Comparison of ENCODE assay signal across 8 cellular contexts in the genomic region with DNA sequence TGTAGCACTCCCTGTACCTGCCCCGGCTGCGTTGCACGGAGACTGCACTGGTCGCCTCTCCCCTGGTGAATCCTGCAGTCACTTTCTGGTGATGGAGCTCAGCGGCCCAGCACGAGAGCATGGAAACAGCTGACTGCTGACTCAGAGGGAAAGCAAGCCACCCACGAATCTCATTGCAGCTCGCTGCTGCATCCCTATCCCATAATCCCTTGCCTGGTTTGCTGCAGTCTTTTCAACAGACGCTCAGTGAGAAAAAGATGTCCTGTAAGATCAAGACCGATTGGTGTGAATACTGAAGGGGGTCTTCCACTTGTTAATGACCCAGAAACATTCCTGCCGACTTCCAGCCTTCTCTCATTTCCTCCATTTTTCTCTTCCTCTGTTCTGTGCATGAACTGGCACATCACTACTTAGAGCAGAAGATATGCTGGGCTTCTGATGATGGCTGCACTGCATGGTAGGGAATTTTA. TPM values are rescaled to one million over a fixed set of nuclear protein-coding genes. Genes with fewer than 3 reads are reported as not detected.
DNase-seq lines count a peak whose midpoint lies in the region; ATAC-seq, FAIRE-seq and TF ChIP-seq lines count a peak whose summit lies in the region.

No MANE protein-coding gene starts in this region.

- no peak for FAIRE-seq in HepG2 (lab: Jason Lieb, UNC)

- H2AFZ ChIP-seq in trophoblast cell (ENCODE audit: insufficient read depth, low read length, poor library complexity), result peak overlapping the region; percentile 67
- H2AFZ ChIP-seq in HepG2 (ENCODE audit: low read length), result no peak overlapping the region

- H2AK5ac ChIP-seq in trophoblast cell (ENCODE audit: low read length), result no peak overlapping the region

- in situ Hi-C loops in HepG2 (cut with HindIII; ENCODE audit: extremely low pct_ligation_motif_present, low pct_unique_long_range_greater_than_20kb), result no loop called here

- no peak overlapping the region for H2BK5ac ChIP-seq in trophoblast cell (ENCODE audit: low read depth, low read length, poor library complexity)

- H4K8ac ChIP-seq in trophoblast cell (ENCODE audit: low read depth, low read length), result peak overlapping the region; percentile 74

- H3K27me3 ChIP-seq in trophoblast cell (ENCODE audit: insufficient read depth, low read length) (no peaks in the 10 kb centered on the region), HepG2 (ENCODE audit: control insufficient read depth in 1 of 2, insufficient read depth in 2 of 2, low read length in 2 of 2) (no peaks in the 10 kb centered on the region)

- no peak overlapping the region for H3K18ac ChIP-seq in trophoblast cell (ENCODE audit: low read length)

- no peaks in the 10 kb centered on the region for H4K20me1 ChIP-seq in HepG2 (ENCODE audit: insufficient read depth, low read length)

- no TSS peak for BruUV-seq in HepG2 (replicated peaks; lab: Mats Ljungman, UMichigan)

- H2BK12ac ChIP-seq in trophoblast cell (ENCODE audit: low read length), result no peak overlapping the region

- H3K23ac ChIP-seq in trophoblast cell (ENCODE audit: low read length), result no peak overlapping the region

- H3K9ac ChIP-seq in trophoblast cell (ENCODE audit: low read length), result no peak overlapping the region
- H3K9ac ChIP-seq in HepG2 (ENCODE audit: insufficient read depth, low read depth, low read length), result no peak overlapping the region

- no peaks in the 10 kb centered on the region for H3K79me2 ChIP-seq in trophoblast cell (ENCODE audit: control insufficient read depth, insufficient read depth, low read length, poor library complexity)
- H3K79me2 ChIP-seq in HepG2 (ENCODE audit: insufficient read depth, low read length), result no peaks in the 10 kb centered on the region

- no peak overlapping the region for H3K4ac ChIP-seq in trophoblast cell (ENCODE audit: low read depth, low read length)

- TF ChIP-seq RAD21 in HepG2 (CRISPR knock-in tag; IDR thresholded peaks at IDR 0.05), result no peak

- H3K36me3 ChIP-seq in trophoblast cell (ENCODE audit: control insufficient read depth in 1 of 2, insufficient read depth in 2 of 2, low read length in 2 of 2), result no peaks in the 10 kb centered on the region
- H3K36me3 ChIP-seq in HepG2 (replicated peaks in 1 of 2; ENCODE audit: control insufficient read depth in 1 of 2, insufficient read depth in 2 of 2, low read length in 2 of 2), result no peaks in the 10 kb centered on the region

- intact Hi-C loops in HepG2 (cut with micrococcal nuclease; ENCODE audit: unreplicated experiment), result no loop called here

- H3K4me1 ChIP-seq in trophoblast cell (ENCODE audit: control insufficient read depth in 1 of 2, insufficient read depth in 2 of 2, low read length in 2 of 2), result peaks cover 3 to 7% of the 10 kb centered on the region in 2 experiments
- no peaks in the 10 kb centered on the region for H3K4me1 ChIP-seq in HepG2 (ENCODE audit: insufficient read depth, low read length)

- TF ChIP-seq POLR2A in GM18505 (IDR thresholded peaks at IDR 0.05; ENCODE audit: borderline replicate concordance, extremely low read depth, insufficient read depth, insufficient read length), result no peak
- TF ChIP-seq POLR2A in HepG2 (IDR thresholded peaks at IDR 0.05; ENCODE audit: insufficient read depth in 1 of 2, low read depth in 2 of 2, low read length in 2 of 2), result no peak

- no peak overlapping the region for H2BK120ac ChIP-seq in trophoblast cell (ENCODE audit: insufficient read depth, low read length, poor library complexity)

- POLR2A ChIA-PET in HepG2 (lab: Yijun Ruan, JAX), result no interaction called here

- H3K4me2 ChIP-seq in trophoblast cell (ENCODE audit: low read length) (peak overlapping the region; percentile 37), HepG2 (ENCODE audit: low read depth, low read length) (no peak overlapping the region)

- no peak overlapping the region for H3K14ac ChIP-seq in trophoblast cell (ENCODE audit: low read length)

- no peak for TF ChIP-seq CTCF in HepG2 (CRISPR knock-in tag; IDR thresholded peaks at IDR 0.05)

- no peak overlapping the region for H4K91ac ChIP-seq in trophoblast cell (ENCODE audit: low read depth, low read length)

- CTCF ChIA-PET in HepG2 (lab: Yijun Ruan, JAX; ENCODE audit: low intra/inter-chr PET ratio, low total read pairs), result no interaction called here

- no peaks in the 10 kb centered on the region for H3K9me3 ChIP-seq in trophoblast cell (ENCODE audit: insufficient read depth, low read depth, low read length)
- H3K9me3 ChIP-seq in HepG2 (ENCODE audit: low read length), result peaks cover 10% of the 10 kb centered on the region

- H4K12ac ChIP-seq in trophoblast cell (ENCODE audit: low read depth, low read length), result no peak overlapping the region

- H3K4me3 ChIP-seq in trophoblast cell (ENCODE audit: low read depth, low read length) (no peak overlapping the region), HepG2 (replicated peaks in 1 of 3; ENCODE audit: insufficient read depth in 1 of 3, low read depth in 2 of 3, low read length in 3 of 3) (no peak overlapping the region)

- H3K27ac ChIP-seq in trophoblast cell (ENCODE audit: low read depth, low read length), result no peak overlapping the region
- no peak overlapping the region for H3K27ac ChIP-seq in HepG2 (ENCODE audit: extremely low read length, insufficient read depth, low read length)

- no CpG with 5 or more reads among the region's 11 CpGs for WGBS in trophoblast cell (ENCODE audit: extremely low coverage, insufficient coverage, insufficient read length)
- 96% methylated on average over 11 of the region's 11 CpGs for WGBS in HepG2 (ENCODE audit: low lambda C conversion rate)

- peak; percentile 11 for DNase-seq in activated CD4-positive, alpha-beta T cell treated with anti-CD3 and anti-CD28 coated beads for 1 hour
- DNase-seq in fibroblast of peridontal ligament (ENCODE audit: extremely low read depth) (peak; percentile 61), trophoblast cell (peak in 1 of 2 donors; percentile 36), NK-92 (lab: John Stamatoyannopoulos, UW; ENCODE audit: unreplicated experiment) (no peak), ureter (ENCODE audit: low spot score) (no peak), HepG2 (ENCODE audit: low spot score) (no peak)

- TF ChIP-seq EP300 in HepG2 (IDR thresholded peaks at IDR 0.05; ENCODE audit: low read depth in 2 of 2, low read length in 2 of 2) (no peak), HepG2 (CRISPR knock-in tag; IDR thresholded peaks at IDR 0.05; ENCODE audit: borderline replicate concordance) (no peak)

- H3K79me1 ChIP-seq in trophoblast cell (ENCODE audit: low read length), result no peaks in the 10 kb centered on the region

- peak; percentile 75 for ATAC-seq in GM18505 (IDR thresholded peaks at IDR 0.05; ENCODE audit: unreplicated experiment)
- peak; percentile 95 for ATAC-seq in HG02852 (IDR thresholded peaks at IDR 0.05; ENCODE audit: unreplicated experiment)
- ATAC-seq in HepG2, result no peak

TF ChIP-seq in HepG2, 621 proteins besides CTCF, POLR2A, EP300 and RAD21 (continues in another document):
- TF ChIP-seq, protein P1, sequence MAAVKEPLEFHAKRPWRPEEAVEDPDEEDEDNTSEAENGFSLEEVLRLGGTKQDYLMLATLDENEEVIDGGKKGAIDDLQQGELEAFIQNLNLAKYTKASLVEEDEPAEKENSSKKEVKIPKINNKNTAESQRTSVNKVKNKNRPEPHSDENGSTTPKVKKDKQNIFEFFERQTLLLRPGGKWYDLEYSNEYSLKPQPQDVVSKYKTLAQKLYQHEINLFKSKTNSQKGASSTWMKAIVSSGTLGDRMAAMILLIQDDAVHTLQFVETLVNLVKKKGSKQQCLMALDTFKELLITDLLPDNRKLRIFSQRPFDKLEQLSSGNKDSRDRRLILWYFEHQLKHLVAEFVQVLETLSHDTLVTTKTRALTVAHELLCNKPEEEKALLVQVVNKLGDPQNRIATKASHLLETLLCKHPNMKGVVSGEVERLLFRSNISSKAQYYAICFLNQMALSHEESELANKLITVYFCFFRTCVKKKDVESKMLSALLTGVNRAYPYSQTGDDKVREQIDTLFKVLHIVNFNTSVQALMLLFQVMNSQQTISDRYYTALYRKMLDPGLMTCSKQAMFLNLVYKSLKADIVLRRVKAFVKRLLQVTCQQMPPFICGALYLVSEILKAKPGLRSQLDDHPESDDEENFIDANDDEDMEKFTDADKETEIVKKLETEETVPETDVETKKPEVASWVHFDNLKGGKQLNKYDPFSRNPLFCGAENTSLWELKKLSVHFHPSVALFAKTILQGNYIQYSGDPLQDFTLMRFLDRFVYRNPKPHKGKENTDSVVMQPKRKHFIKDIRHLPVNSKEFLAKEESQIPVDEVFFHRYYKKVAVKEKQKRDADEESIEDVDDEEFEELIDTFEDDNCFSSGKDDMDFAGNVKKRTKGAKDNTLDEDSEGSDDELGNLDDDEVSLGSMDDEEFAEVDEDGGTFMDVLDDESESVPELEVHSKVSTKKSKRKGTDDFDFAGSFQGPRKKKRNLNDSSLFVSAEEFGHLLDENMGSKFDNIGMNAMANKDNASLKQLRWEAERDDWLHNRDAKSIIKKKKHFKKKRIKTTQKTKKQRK (IDR thresholded peaks at IDR 0.05; ENCODE audit: low read length), result no peak
- no peak for TF ChIP-seq ASH2L (IDR thresholded peaks at IDR 0.05; ENCODE audit: insufficient read length, low read depth, low read length)
- no peak for TF ChIP-seq SKI (IDR thresholded peaks at IDR 0.05; ENCODE audit: partially characterized antibody)

RNA-seq across cellular contexts. Expression of gene TRIM2, which starts 52.9 kb away (rescaled TPM):
- polyA plus RNA-seq in trophoblast cell (2013), result 3.4 and 4.1 TPM in 2 replicates
- total RNA-seq in ureter, result 90.6 TPM
- total RNA-seq in HepG2 (2016; rRNA removed; fragmentation: Illumina TruSeq; extraction: Trizol), result 4.2 and 7.0 TPM in 2 replicates
- total RNA-seq in HepG2 (2016; cell fraction: cytosol; rRNA removed; fragmentation: Illumina TruSeq; extraction: Trizol; ENCODE audit: low read depth), result 1.8 and 2.6 TPM in 2 replicates
- total RNA-seq in HepG2 (2016; cell fraction: insoluble cytoplasmic fraction; rRNA removed; fragmentation: Illumina TruSeq; extraction: Trizol), result 3.7 and 4.1 TPM in 2 replicates
- 1.2 and 1.3 TPM in 2 replicates for total RNA-seq in HepG2 (2016; cell fraction: membrane; rRNA removed; fragmentation: Illumina TruSeq; extraction: Trizol)
- total RNA-seq in HepG2 (2016; cell fraction: nucleus; rRNA removed; fragmentation: Illumina TruSeq; extraction: Trizol), result 5.2 and 6.5 TPM in 2 replicates
- 2.1 and 2.9 TPM in 2 replicates for polyA plus RNA-seq in HepG2 (2011; rRNA removed)
- polyA plus RNA-seq in HepG2 (2011; cell fraction: cytosol; rRNA removed), result 2.1 and 2.4 TPM in 2 replicates
- polyA plus RNA-seq in HepG2 (2011; cell fraction: nucleus; rRNA removed), result 2.8 and 4.0 TPM in 2 replicates
- 1.9 and 2.8 TPM in 2 replicates for polyA plus RNA-seq in HepG2 (2012)
- polyA plus RNA-seq in HepG2 (2016; cell fraction: cytosol; fragmentation: Illumina TruSeq; extraction: Trizol; ENCODE audit: low read depth), result 0.27 and 0.29 TPM in 2 replicates
- 2.8 and 2.9 TPM in 2 replicates for polyA plus RNA-seq in HepG2 (2016; cell fraction: insoluble cytoplasmic fraction; fragmentation: Illumina TruSeq; extraction: Trizol; ENCODE audit: low read depth)
- polyA plus RNA-seq in HepG2 (2016; cell fraction: membrane; fragmentation: Illumina TruSeq; extraction: Trizol; ENCODE audit: low read depth), result 0.50 and 0.55 TPM in 2 replicates
- 2.9 and 3.5 TPM in 2 replicates for polyA plus RNA-seq in HepG2 (2016; cell fraction: nucleus; fragmentation: Illumina TruSeq; extraction: Trizol; ENCODE audit: insufficient read depth, low read depth)
- polyA minus RNA-seq in HepG2 (2011; rRNA and poly(A)+ RNA removed; ENCODE audit: low replicate concordance), result 10.3 and 18.9 TPM in 2 replicates
- 4.3 and 6.3 TPM in 2 replicates for polyA minus RNA-seq in HepG2 (2011; cell fraction: cytosol; rRNA and poly(A)+ RNA removed)
- polyA minus RNA-seq in HepG2 (2011; cell fraction: nucleus; rRNA and poly(A)+ RNA removed), result 10.4 and 12.2 TPM in 2 replicates

Comparison
In these comparisons a context has a peak if more than half of its experiments do, and no peak if none do; other contexts are left out.
1. DNase-seq: peak in activated CD4-positive, alpha-beta T cell treated with anti-CD3 and anti-CD28 coated beads for 1 hour (single experiment) and fibroblast of peridontal ligament (single experiment); none in NK-92 (single experiment), ureter (single experiment) and HepG2 (single experiment).
2. RNA of gene TRIM2, which starts 52.9 kb away (total RNA-seq): 90.6 TPM in ureter (single experiment); 1.2 to 7.0 TPM in HepG2; every median in the first group is over 10 times any median in the second.